8 cellular contexts compared by ENCODE assay signal in the genomic region with DNA sequence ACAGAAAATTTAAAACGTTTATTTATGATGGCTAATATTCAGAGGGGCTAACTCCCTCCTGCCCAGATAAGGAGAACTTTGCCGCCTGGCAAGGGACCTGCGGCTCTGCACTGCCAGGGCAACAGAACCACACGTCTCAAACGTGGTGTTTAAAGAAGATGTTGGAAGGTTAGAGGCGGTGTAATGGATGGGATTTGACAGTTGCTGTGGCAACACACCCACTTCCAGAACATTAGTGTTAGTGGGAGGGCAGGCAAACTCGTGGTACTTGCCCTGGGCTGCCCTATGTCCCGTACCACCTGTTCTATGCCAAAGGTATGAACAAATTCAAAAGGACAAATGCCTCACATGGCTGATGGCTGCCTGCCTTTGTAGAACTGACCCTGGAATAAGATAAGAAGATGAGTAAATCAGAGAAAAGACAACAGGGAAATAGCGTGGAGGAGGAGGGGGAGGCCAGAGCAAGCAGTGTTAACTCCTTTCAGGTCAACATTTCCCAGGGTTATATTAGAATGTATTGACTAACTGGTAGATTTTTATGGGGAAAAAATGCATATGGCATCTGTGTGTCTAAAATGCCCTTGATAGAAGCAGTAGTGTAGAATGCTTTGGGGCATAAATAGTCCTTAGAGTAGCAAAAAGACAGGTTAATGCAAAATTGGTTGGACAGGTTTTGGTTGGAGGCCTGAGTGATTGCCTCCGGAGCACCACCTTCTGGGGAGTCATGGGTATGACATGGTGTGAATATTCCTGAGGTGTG. TPM values are rescaled to one million over a fixed set of nuclear protein-coding genes. Genes with fewer than 3 reads are reported as not detected.
A peak's percentile ranks its signal among the peaks of the same experiment; 100 is the strongest.
DNase-seq lines count a peak whose midpoint lies in the region; ATAC-seq and TF ChIP-seq lines count a peak whose summit lies in the region.

No MANE protein-coding gene starts in this region.

- no peaks in the 10 kb centered on the region for H3K27me3 Mint-ChIP-seq in glutamatergic neuron (ENCODE audit: unreplicated experiment)

- H3K27me3 ChIP-seq in SJSA1 (replicated peaks) = 0 out of 2 replicates have a peak, but pooled peaks cover 2% of the 10 kb centered on the region

- in situ Hi-C loops in KBM-7 (cut with MboI; ENCODE audit: low pct_unique_long_range_greater_than_20kb, low sequenced_read_pairs) = no loop called here

- H3K4me3 Mint-ChIP-seq in glutamatergic neuron (ENCODE audit: unreplicated experiment) = no peak overlapping the region

- H3K27ac ChIP-seq in SJSA1 = no peak overlapping the region

- ATAC-seq in GM21717 (IDR thresholded peaks at IDR 0.05; ENCODE audit: unreplicated experiment) = peak; percentile 84

- TF ChIP-seq CTCF in glutamatergic neuron (IDR thresholded peaks at IDR 0.05; ENCODE audit: partially characterized antibody, unreplicated experiment) = peak; percentile 83

- no peaks in the 10 kb centered on the region for H3K4me1 Mint-ChIP-seq in glutamatergic neuron (ENCODE audit: low read depth, unreplicated experiment)

- H3K36me3 Mint-ChIP-seq in glutamatergic neuron (ENCODE audit: unreplicated experiment) = no peaks in the 10 kb centered on the region

- H3K4me1 ChIP-seq in SJSA1 (replicated peaks) = no peaks in the 10 kb centered on the region

- peaks cover 1% of the 10 kb centered on the region for H3K9me3 Mint-ChIP-seq in glutamatergic neuron (ENCODE audit: unreplicated experiment)

- peak; percentile 62 for DNase-seq in DMS53 (lab: John Stamatoyannopoulos, UW)
- peak; percentile 81 for DNase-seq in KBM-7
- peak; percentile 53 to 54 for DNase-seq in SJSA1 (ENCODE audit: low read depth in 1 of 2, low spot score in 2 of 2)
- peak; percentile 62 for DNase-seq in activated naive CD4-positive, alpha-beta T cell treated with Interleukin-2 at 50 U/mL for 16 hours
- DNase-seq in glutamatergic neuron = peak; percentile 59
- DNase-seq in putamen (ENCODE audit: low spot score) = peak; percentile 81
- no peak for DNase-seq in NCI-H128 (lab: John Stamatoyannopoulos, UW; ENCODE audit: unreplicated experiment)

- no peaks in the 10 kb centered on the region for H3K9me3 ChIP-seq in SJSA1 (replicated peaks)

- no peak overlapping the region for H3K27ac Mint-ChIP-seq in glutamatergic neuron (ENCODE audit: unreplicated experiment)

- no peak overlapping the region for H3K4me3 ChIP-seq in SJSA1

- H3K36me3 ChIP-seq in SJSA1 = no peaks in the 10 kb centered on the region

RNA-seq across cellular contexts. Expression of gene HLF, which starts 30.8 kb away (rescaled TPM):
- 0.08 TPM in 1 of 2 replicates, not detected in the other for total RNA-seq in SJSA1 (2014; rRNA removed; shearing (Covaris generic))
- total RNA-seq in glutamatergic neuron (ENCODE audit: unreplicated experiment) = 0.32 TPM
